In the genomic region with DNA sequence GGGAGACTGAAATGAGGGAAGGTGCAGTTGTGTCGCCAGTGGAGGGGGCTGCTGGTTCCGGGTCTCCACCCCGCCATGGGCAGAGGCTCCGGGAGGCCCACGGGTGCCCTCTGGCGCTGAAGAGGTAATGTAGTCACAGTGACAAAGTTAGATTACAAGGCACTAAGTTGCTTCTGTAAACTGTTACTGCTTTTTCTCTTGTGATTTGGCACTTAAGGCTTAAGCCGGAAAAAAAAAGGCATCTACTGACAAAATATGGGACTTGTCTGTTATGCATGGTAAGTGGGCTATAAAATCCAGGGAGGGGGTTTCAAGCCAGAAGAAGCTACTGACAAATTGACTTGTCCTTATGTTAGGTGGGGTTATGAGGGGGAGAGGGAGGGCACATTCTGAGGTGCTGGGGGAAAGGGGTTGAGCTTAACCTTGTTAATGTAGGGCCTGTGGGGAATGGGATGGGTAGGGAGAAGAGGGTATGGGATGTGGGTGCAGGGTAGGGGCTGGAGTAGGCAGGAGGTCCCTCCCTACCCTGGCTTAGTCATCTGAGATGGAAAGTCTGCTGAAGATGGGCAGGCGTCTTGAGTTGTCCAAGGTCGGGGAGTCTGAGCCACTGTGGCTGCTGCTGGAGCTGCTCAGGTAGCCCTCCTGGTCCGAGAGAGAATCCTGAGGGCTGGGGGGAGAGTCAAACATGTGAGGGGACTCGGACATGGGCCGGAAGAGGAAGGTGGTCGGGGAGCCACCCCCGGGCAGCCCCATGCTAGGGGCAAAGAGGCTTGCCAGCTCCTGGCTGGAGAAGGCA, we compare ENCODE assay signal across 8 cellular contexts. TPM values are rescaled to one million over a fixed set of nuclear protein-coding genes. Genes with fewer than 3 reads are reported as not detected.
A peak's percentile ranks its signal among the peaks of the same experiment; 100 is the strongest.
DNase-seq lines count a peak whose midpoint lies in the region; ATAC-seq, FAIRE-seq and TF ChIP-seq lines count a peak whose summit lies in the region.

No MANE protein-coding gene starts in this region.

- H3K9me3 ChIP-seq in kidney (ENCODE audit: control insufficient read depth in 1 of 2, low read length in 2 of 2) = no peaks in the 10 kb centered on the region

- ATAC-seq in activated B cell treated with CpG ODN at 0.5 μM for 24 hours (ENCODE audit: low read depth) = no peak
- no peak for ATAC-seq in GM21825 (IDR thresholded peaks at IDR 0.05; ENCODE audit: unreplicated experiment)
- no peak for ATAC-seq in HG03378 (IDR thresholded peaks at IDR 0.05; ENCODE audit: unreplicated experiment)

- CTCF ChIA-PET in activated B cell treated with CpG ODN at 0.5 μM for 24 hours (lab: Charles Lee) = interaction anchor here (0.8 to 9.4 kb wide), 13 partner anchors 18 to 845 kb away, joined by 3 to 121 read pairs (median 7); no protein-coding TSS in a partner anchor

- H3K9ac ChIP-seq in kidney (ENCODE audit: low read length in 2 of 2) = peak overlapping the region; percentile 99 to 100

- TF ChIP-seq CTCF in GM13976 (IDR thresholded peaks at IDR 0.05; ENCODE audit: borderline replicate concordance, control extremely low read depth, extremely low read depth, insufficient read depth, missing control alignments) (peak; percentile 73), activated B cell treated with CpG ODN at 0.5 μM for 24 hours (IDR thresholded peaks at IDR 0.05) (no peak), cardiac fibroblast (IDR thresholded peaks at IDR 0.05; ENCODE audit: low read depth, low read length) (peak; percentile 65), kidney (IDR thresholded peaks at IDR 0.05; ENCODE audit: borderline replicate concordance, extremely low read depth, insufficient read depth) (peak; percentile 69)

- POLR2A ChIA-PET in activated B cell treated with CpG ODN at 0.5 μM for 24 hours (lab: Charles Lee) = interaction anchor here (0.5 to 19.6 kb wide), 44 partner anchors 8 to 842 kb away, joined by 3 to 2953 read pairs (median 7); no protein-coding TSS in a partner anchor

- DNase-seq in GM13976 (ENCODE audit: low spot score) (peak; percentile 76), NCI-H2171 treated with DMSO at 0.1 percent for 48 hours (lab: John Stamatoyannopoulos, UW) (peak; percentile 84), activated B cell treated with CpG ODN at 0.5 μM for 24 hours (peak; percentile 62), cardiac fibroblast (ENCODE audit: low read depth in 2 of 2) (peak; percentile 77 to 83), kidney (peak; percentile 95)
- peak; percentile 72 to 76 (median 74) for DNase-seq in stimulated activated CD4-positive, alpha-beta T cell treated with anti-CD3 and anti-CD28 coated beads, Interleukin-12 subunit alpha, Interleukin-12 subunit beta, amount 100 ng/mL, for 48 hours (ENCODE audit: low read depth in 2 of 3, low spot score in 1 of 3)

- H3K27ac ChIP-seq in kidney (ENCODE audit: low read depth in 2 of 2, low read length in 2 of 2) = peak overlapping the region; percentile 98 to 100

- H3K4me3 ChIP-seq in cardiac fibroblast (replicated peaks in 1 of 2; ENCODE audit: low read depth in 2 of 2, low read length in 2 of 2) (peak overlapping the region; percentile 77 to 95), kidney (ENCODE audit: low read length in 2 of 2) (peak overlapping the region; percentile 89 to 100)

- in situ Hi-C loops in GM13976 (cut with MboI; ENCODE audit: low sequenced_read_pairs, unreplicated experiment) = no loop called here

- H3K9me3 Mint-ChIP-seq in activated B cell treated with CpG ODN at 0.5 μM for 24 hours = no peaks in the 10 kb centered on the region

- peaks cover 76% of the 10 kb centered on the region for H3K36me3 Mint-ChIP-seq in activated B cell treated with CpG ODN at 0.5 μM for 24 hours (ENCODE audit: low read depth)

- FAIRE-seq in kidney (lab: Jason Lieb, UNC) = no peak

- peaks cover 54% of the 10 kb centered on the region for H3K4me1 Mint-ChIP-seq in activated B cell treated with CpG ODN at 0.5 μM for 24 hours

- H3K27me3 Mint-ChIP-seq in activated B cell treated with CpG ODN at 0.5 μM for 24 hours = no peaks in the 10 kb centered on the region

- H3K4me1 ChIP-seq in kidney (ENCODE audit: control insufficient read depth in 1 of 2, insufficient read depth in 1 of 2, low read depth in 1 of 2, low read length in 2 of 2) = peaks cover 29 to 38% of the 10 kb centered on the region in 2 donors

- peaks cover 3 to 52% of the 10 kb centered on the region in 2 donors for H3K36me3 ChIP-seq in kidney (ENCODE audit: control insufficient read depth in 1 of 2, insufficient read depth in 2 of 2, low read length in 2 of 2)

- intact Hi-C loops in activated B cell treated with CpG ODN at 0.5 μM for 24 hours (cut with micrococcal nuclease) (loop anchor here (1.0 kb wide), 3 partner anchors 27 to 541 kb away; no protein-coding TSS in a partner anchor), kidney (cut with DNase I) (loop anchor here (10.0 kb wide), 1 partner anchor 114 kb away; no protein-coding TSS in a partner anchor)

- peak overlapping the region; percentile 100 for H3K4me3 Mint-ChIP-seq in activated B cell treated with CpG ODN at 0.5 μM for 24 hours

- peak overlapping the region; percentile 99 for H3K27ac Mint-ChIP-seq in activated B cell treated with CpG ODN at 0.5 μM for 24 hours

RNA-seq across cellular contexts. Expression of a gene that starts 3.7 kb away (rescaled TPM):
- total RNA-seq in activated B cell treated with CpG ODN at 0.5 μM for 24 hours (814 and 884 TPM in 2 replicates), kidney (289 TPM)
- 73.3 TPM for polyA plus RNA-seq in kidney (ENCODE audit: insufficient read depth, low read depth, low replicate concordance)
